11 cellular contexts compared by ENCODE assay signal in the genomic region with DNA sequence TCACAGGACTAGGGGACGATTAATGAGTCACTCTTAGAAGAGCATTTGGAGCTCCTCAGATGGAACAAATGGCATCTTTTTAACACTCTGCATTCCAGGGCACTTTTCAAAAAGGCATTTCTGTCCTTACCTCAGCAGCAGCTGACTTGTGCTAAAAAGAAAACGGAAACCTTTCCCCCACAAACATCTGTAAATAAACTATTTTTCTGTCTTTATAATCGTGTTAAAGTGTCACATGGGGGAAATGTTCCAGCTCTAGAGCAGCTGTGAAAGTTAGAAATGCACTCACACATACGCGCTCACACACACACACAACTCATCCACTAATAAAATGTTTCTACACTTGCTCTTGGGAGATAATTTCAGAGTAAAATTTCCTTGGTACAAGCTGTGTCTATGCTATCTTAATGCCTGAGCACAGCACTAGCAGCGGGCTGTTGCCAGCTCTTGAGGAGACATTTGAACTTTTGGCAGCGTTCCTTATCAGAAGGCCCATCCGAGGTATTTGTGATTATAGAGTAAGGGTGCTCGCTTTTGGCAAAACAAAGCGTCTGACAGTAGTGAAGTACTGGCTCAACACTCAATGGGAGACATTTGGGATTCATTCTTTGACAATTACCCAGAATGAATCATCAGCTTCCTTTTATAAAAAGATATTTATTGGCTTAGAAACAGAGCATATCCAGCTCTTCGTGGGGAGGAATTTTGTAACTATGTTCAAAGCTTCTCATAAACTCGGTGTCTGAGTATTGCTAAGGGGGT.
DNase-seq lines count a peak whose midpoint lies in the region; ATAC-seq and TF ChIP-seq lines count a peak whose summit lies in the region.
"Had no signal": no experiment of that assay in that cellular context is flagged by ENCODE, and none has a peak within 500 bp of the region (broad histone marks: within the 10 kb centered on the region; RNA-seq: fewer than 3 reads in every experiment).

No MANE protein-coding gene starts in this region.

- no peak for ATAC-seq in activated T-cell treated with anti-CD3 and anti-CD28 coated beads, Interleukin-2, amount 50 U/mL, for 72 hours (replicated peaks in 1 of 2)
- ATAC-seq: A549 had no signal

- no peaks in the 10 kb centered on the region for H3K27me3 ChIP-seq in muscle layer of duodenum (ENCODE audit: low read depth, low read length)
- no peaks in the 10 kb centered on the region for H3K27me3 ChIP-seq in vagina

- H3K27ac ChIP-seq in muscle layer of duodenum (ENCODE audit: low read length) (peak overlapping the region; percentile 4), vagina (peak overlapping the region; percentile 57)
- H3K27ac ChIP-seq: A549 had no signal

- H3K27me3 Mint-ChIP-seq in activated T-cell treated with anti-CD3 and anti-CD28 coated beads, Interleukin-2, amount 50 U/mL, for 72 hours (ENCODE audit: low read depth) = no peaks in the 10 kb centered on the region

- peaks cover 3 to 4% of the 10 kb centered on the region in 2 donors for H3K36me3 Mint-ChIP-seq in activated T-cell treated with anti-CD3 and anti-CD28 coated beads, Interleukin-2, amount 50 U/mL, for 72 hours (ENCODE audit: insufficient read depth in 2 of 2)

- intact Hi-C loops in vagina (cut with DNase I) = no loop called here

- DNase-seq in activated T-cell treated with anti-CD3 and anti-CD28 coated beads, Interleukin-2, amount 50 U/mL, for 72 hours = no peak
- DNase-seq in activated T-cell treated with anti-CD3 and anti-CD28 coated beads, Interleukin-2, amount 50 U/mL, for 1 hour = no peak
- peak; percentile 18 for DNase-seq in dedifferentiated amniotic fluid mesenchymal stem cell (ENCODE audit: extremely low spot score)
- no peak for DNase-seq in vagina (ENCODE audit: extremely low spot score in 2 of 2)
- no peak for DNase-seq in Kasumi-1 (lab: John Stamatoyannopoulos, UW)
- DNase-seq in NCI-H345 treated with DMSO at 0.1 percent for 48 hours (lab: John Stamatoyannopoulos, UW; ENCODE audit: unreplicated experiment) = no peak
- no peak for DNase-seq in T-helper 1 cell
- DNase-seq: effector memory CD4-positive, alpha-beta T cell; NCI-H526 treated with DMSO at 0.1 percent for 48 hours had no signal

- H3K9me3 ChIP-seq in muscle layer of duodenum (ENCODE audit: control insufficient read depth in 1 of 2, low read length in 2 of 2) = no peaks in the 10 kb centered on the region
- H3K9me3 ChIP-seq in vagina = no peaks in the 10 kb centered on the region
- H3K9me3 ChIP-seq: A549 had no signal

- no peaks in the 10 kb centered on the region for H3K9me3 Mint-ChIP-seq in activated T-cell treated with anti-CD3 and anti-CD28 coated beads, Interleukin-2, amount 50 U/mL, for 72 hours

- H3K36me3 ChIP-seq in muscle layer of duodenum (ENCODE audit: control insufficient read depth in 1 of 2, insufficient read depth in 2 of 2, low read length in 2 of 2) (no peaks in the 10 kb centered on the region), vagina (no peaks in the 10 kb centered on the region)

- no peak for TF ChIP-seq POLR2A in vagina (IDR thresholded peaks at IDR 0.05)

- TF ChIP-seq CTCF in vagina (IDR thresholded peaks at IDR 0.05) = no peak

- peak overlapping the region; percentile 7 for H3K27ac Mint-ChIP-seq in activated T-cell treated with anti-CD3 and anti-CD28 coated beads, Interleukin-2, amount 50 U/mL, for 72 hours

- peaks cover 0 to 20% of the 10 kb centered on the region in 2 donors for H3K4me1 ChIP-seq in muscle layer of duodenum (ENCODE audit: control insufficient read depth in 1 of 2, insufficient read depth in 2 of 2, low read length in 2 of 2)
- H3K4me1 ChIP-seq in vagina = peaks cover 42% of the 10 kb centered on the region
- H3K4me1 ChIP-seq: A549 had no signal

- H3K4me3 ChIP-seq in muscle layer of duodenum (ENCODE audit: low read depth in 1 of 2, low read length in 2 of 2) = no peak overlapping the region
- H3K4me3 ChIP-seq in vagina = no peak overlapping the region
- H3K4me3 ChIP-seq: A549 had no signal

- H3K4me3 Mint-ChIP-seq in activated T-cell treated with anti-CD3 and anti-CD28 coated beads, Interleukin-2, amount 50 U/mL, for 72 hours = no peak overlapping the region

- H3K4me1 Mint-ChIP-seq in activated T-cell treated with anti-CD3 and anti-CD28 coated beads, Interleukin-2, amount 50 U/mL, for 72 hours (ENCODE audit: low read depth) = no peaks in the 10 kb centered on the region
